Comparison of ENCODE assay signal across 8 cellular contexts in the genomic region with DNA sequence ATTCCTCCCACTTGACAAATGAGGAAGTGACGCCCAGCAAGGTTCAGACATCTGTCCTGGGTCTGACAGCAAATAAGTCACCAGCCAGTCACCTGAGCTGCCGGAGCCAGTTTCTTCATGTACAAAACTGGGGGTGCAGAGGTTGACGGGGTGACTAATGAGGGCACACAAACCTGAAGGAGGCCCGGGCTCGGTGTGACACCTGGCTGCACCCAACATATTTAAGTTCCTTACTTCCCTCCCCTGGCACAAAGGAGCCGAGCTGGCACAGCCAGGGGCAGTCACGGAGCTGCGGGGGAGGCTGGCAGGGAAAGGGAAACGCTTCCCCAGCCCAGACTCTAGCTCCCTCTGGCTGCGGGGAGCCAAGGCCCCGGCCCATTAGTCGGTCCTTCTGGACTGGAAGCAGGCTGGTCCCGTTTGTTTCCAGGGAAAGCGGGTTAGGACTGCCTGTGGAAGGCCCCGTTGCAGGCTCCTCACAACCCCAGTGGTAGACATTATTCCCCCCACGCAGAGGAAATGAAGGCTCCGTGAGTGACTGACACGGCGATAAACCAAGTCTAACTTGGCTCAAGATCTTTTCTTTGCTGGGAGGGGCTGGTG. TPM values are rescaled to one million over a fixed set of nuclear protein-coding genes. Genes with fewer than 3 reads are reported as not detected.
DNase-seq lines count a peak whose midpoint lies in the region; ATAC-seq and TF ChIP-seq lines count a peak whose summit lies in the region.

No MANE protein-coding gene starts in this region.

- H3K4me1 ChIP-seq in A673 (ENCODE audit: insufficient read depth, low read length, poor library complexity, severe bottlenecking): peaks cover 17% of the 10 kb centered on the region
- peaks cover 29% of the 10 kb centered on the region for H3K4me1 ChIP-seq in ovary (ENCODE audit: insufficient read depth)

- no peak for TF ChIP-seq POLR2A in ovary (IDR thresholded peaks at IDR 0.05)

- DNase-seq in A673 (ENCODE audit: low spot score) (peak; percentile 68), GM12865 (ENCODE audit: low read depth) (peak; percentile 69), NCI-H69 (lab: John Stamatoyannopoulos, UW) (peak; percentile 88), glomerular visceral epithelial cell (ENCODE audit: extremely low spot score) (peak; percentile 71), ovary (peak; percentile 62 to 79 (median 67)), retina (no peak)
- DNase-seq in activated naive CD4-positive, alpha-beta T cell treated with anti-CD3 and anti-CD28 coated beads, Interleukin-2, amount 10 ng/mL, durations not matched to agents 7 days and 5 days: peak; percentile 60

- H3K4me3 ChIP-seq in A673 (ENCODE audit: low read depth, low read length, poor library complexity, severe bottlenecking) (peak overlapping the region; percentile 77), GM12865 (ENCODE audit: low read depth, low read length) (peak overlapping the region; percentile 72), ovary (peak overlapping the region; percentile 65)

- H3K36me3 ChIP-seq in A673 (ENCODE audit: insufficient read depth, low read length, poor library complexity, severe bottlenecking) (no peaks in the 10 kb centered on the region), ovary (no peaks in the 10 kb centered on the region)

- intact Hi-C loops in A673 (cut with micrococcal nuclease; ENCODE audit: unreplicated experiment): loop anchor here (5.0 kb wide), 1 partner anchor 112 kb away; no protein-coding TSS in a partner anchor
- intact Hi-C loops in ovary (cut with DNase I): loop anchor here in 1 of 4 donors (5.0 kb wide), 1 partner anchor 97 kb away; the partner anchor contains the start of gene USP3

- H3K36me3 Mint-ChIP-seq in activated naive CD4-positive, alpha-beta T cell treated with anti-CD3 and anti-CD28 coated beads, Interleukin-2, amount 10 ng/mL, durations not matched to agents 7 days and 5 days: peaks cover 13% of the 10 kb centered on the region

- peak overlapping the region; percentile 91 for H3K27ac Mint-ChIP-seq in activated naive CD4-positive, alpha-beta T cell treated with anti-CD3 and anti-CD28 coated beads, Interleukin-2, amount 10 ng/mL, durations not matched to agents 7 days and 5 days

- no peaks in the 10 kb centered on the region for H3K27me3 ChIP-seq in A673 (replicated peaks; ENCODE audit: insufficient read depth, low read depth, low read length, poor library complexity)
- no peaks in the 10 kb centered on the region for H3K27me3 ChIP-seq in ovary

- CTCF ChIA-PET in A673 (lab: Charles Lee): interaction anchor here (0.6 to 1.9 kb wide), 5 partner anchors 11 to 308 kb away, joined by 3 to 8 read pairs (median 3); no protein-coding TSS in a partner anchor
- CTCF ChIA-PET in activated naive CD4-positive, alpha-beta T cell treated with anti-CD3 and anti-CD28 coated beads, Interleukin-2, amount 10 ng/mL, durations not matched to agents 7 days and 5 days (lab: Charles Lee): interaction anchor here (0.7 to 3.9 kb wide), 26 partner anchors 10 to 552 kb away, joined by 3 to 44 read pairs (median 4); partner anchors contain the start of gene USP3

- H3K27ac ChIP-seq in A673 (ENCODE audit: low read depth, low read length, poor library complexity, severe bottlenecking) (peak overlapping the region; percentile 80), ovary (peak overlapping the region; percentile 48 to 80)

- H3K4me1 Mint-ChIP-seq in activated naive CD4-positive, alpha-beta T cell treated with anti-CD3 and anti-CD28 coated beads, Interleukin-2, amount 10 ng/mL, durations not matched to agents 7 days and 5 days: peaks cover 64% of the 10 kb centered on the region

- no peaks in the 10 kb centered on the region for H3K9me3 Mint-ChIP-seq in activated naive CD4-positive, alpha-beta T cell treated with anti-CD3 and anti-CD28 coated beads, Interleukin-2, amount 10 ng/mL, durations not matched to agents 7 days and 5 days

- no peaks in the 10 kb centered on the region for H3K9me3 ChIP-seq in A673 (ENCODE audit: low read depth, low read length, poor library complexity, severe bottlenecking)
- H3K9me3 ChIP-seq in ovary: no peaks in the 10 kb centered on the region

- no peak for ATAC-seq in HG02678 (IDR thresholded peaks at IDR 0.05; ENCODE audit: unreplicated experiment)

- peaks cover 11% of the 10 kb centered on the region for H3K27me3 Mint-ChIP-seq in activated naive CD4-positive, alpha-beta T cell treated with anti-CD3 and anti-CD28 coated beads, Interleukin-2, amount 10 ng/mL, durations not matched to agents 7 days and 5 days

- H3K4me3 Mint-ChIP-seq in activated naive CD4-positive, alpha-beta T cell treated with anti-CD3 and anti-CD28 coated beads, Interleukin-2, amount 10 ng/mL, durations not matched to agents 7 days and 5 days: peak overlapping the region; percentile 85

- TF ChIP-seq CTCF in A673 (conservative IDR thresholded peaks at IDR 0.05; ENCODE audit: low read depth, low read length) (peak; percentile 70), GM12865 (IDR thresholded peaks at IDR 0.05; ENCODE audit: insufficient read depth, low read depth, low read length, missing control alignments) (peak; percentile 50), ovary (IDR thresholded peaks at IDR 0.05) (peak in 1 of 3 donors; percentile 46)

- WGBS in ovary, 3 donors: 33 to 40% (median 36%) methylated on average over 19 of the region's 19 CpGs

- POLR2A ChIA-PET in A673 (lab: Charles Lee; ENCODE audit: low non-redundant PET): interaction anchor here (0.6 kb wide), 1 partner anchor 124 kb away, joined by 4 read pairs; no protein-coding TSS in a partner anchor

- no TSS peak for BruUV-seq in A673 (replicated peaks; lab: Mats Ljungman, UMichigan)

- no peak for TF ChIP-seq EP300 in ovary (IDR thresholded peaks at IDR 0.05)

RNA-seq across cellular contexts. Expression of gene FBXL22, which starts 2.3 kb away (rescaled TPM):
- total RNA-seq in A673 (2021): 0.24 and 0.52 TPM in 2 replicates
- 10 to 100 TPM in 3 of 7 donors, 1 to 10 TPM in 3, under 1 TPM in 1; 0.48 to 27.5 (median 5.3) TPM for total RNA-seq in ovary
- polyA plus RNA-seq in ovary: 1 to 10 TPM; 4.5 to 6.3 TPM
